8 cellular contexts compared by ENCODE assay signal in genomic region chr11:43579171-43579918, GRCh38.
DNase-seq lines count a peak whose midpoint lies in the region; ATAC-seq and TF ChIP-seq lines count a peak whose summit lies in the region.

No MANE protein-coding gene starts in this region.

- no peaks in the 10 kb centered on the region for H3K9me3 ChIP-seq in esophagus squamous epithelium
- H3K9me3 ChIP-seq in neural progenitor cell (ENCODE audit: low read depth): no peaks in the 10 kb centered on the region

- CTCF ChIA-PET in WTC11 (lab: Charles Lee): interaction anchor here (0.6 to 9.4 kb wide), 7 partner anchors 11 to 272 kb away, joined by 3 to 302 read pairs (median 4); no protein-coding TSS in a partner anchor

- POLR2A ChIA-PET in WTC11 (lab: Charles Lee): interaction anchor here (0.6 to 1.1 kb wide), 3 partner anchors 60 to 363 kb away, joined by 3 to 4 read pairs (median 3); partner anchors contain the start of gene HSD17B12

- H3K27ac ChIP-seq in esophagus squamous epithelium (no peak overlapping the region), neural progenitor cell (no peak overlapping the region)

- H2AFZ ChIP-seq in neural progenitor cell (replicated peaks): peak overlapping the region; percentile 6

- DNase-seq in NCI-H524 (lab: John Stamatoyannopoulos, UW): peak; percentile 13 to 44
- no peak for DNase-seq in NCI-H524 treated with DMSO at 0.1 percent for 48 hours (lab: John Stamatoyannopoulos, UW)
- peak; percentile 74 for DNase-seq in WTC11 (ENCODE audit: low spot score)
- DNase-seq in esophagus squamous epithelium (lab: John Stamatoyannopoulos, UW): no peak
- DNase-seq in neural progenitor cell (ENCODE audit: low spot score): peak; percentile 79
- no peak for DNase-seq in GOT3 (lab: John Stamatoyannopoulos, UW)

- H3K4me1 Mint-ChIP-seq in WTC11 (peaks cover 55% of the 10 kb centered on the region), neural progenitor cell (peaks cover 62% of the 10 kb centered on the region)

- no peak overlapping the region for H3K9ac ChIP-seq in neural progenitor cell

- no peak for TF ChIP-seq RAD21 in Ishikawa (IDR thresholded peaks at IDR 0.05; ENCODE audit: low read depth)

- peaks cover 16 to 100% (median 66%) of the 10 kb centered on the region in 4 donors for H3K27me3 ChIP-seq in esophagus squamous epithelium
- peaks cover 100% of the 10 kb centered on the region for H3K27me3 ChIP-seq in neural progenitor cell

- H4K20me1 ChIP-seq in neural progenitor cell (ENCODE audit: low read depth): peaks cover 75% of the 10 kb centered on the region

- ATAC-seq in WTC11 (peak; percentile 19), HG03095 (IDR thresholded peaks at IDR 0.05; ENCODE audit: unreplicated experiment) (no peak)

- no peaks in the 10 kb centered on the region for H3K9me3 Mint-ChIP-seq in WTC11
- no peaks in the 10 kb centered on the region for H3K9me3 Mint-ChIP-seq in neural progenitor cell

- TF ChIP-seq POLR2A in esophagus squamous epithelium (IDR thresholded peaks at IDR 0.05): no peak

- H3K27me3 Mint-ChIP-seq in WTC11 (ENCODE audit: low read depth) (peaks cover 99% of the 10 kb centered on the region), neural progenitor cell (ENCODE audit: insufficient read depth, low read depth) (peaks cover 91% of the 10 kb centered on the region)

- peak overlapping the region; percentile 88 for H3K4me2 ChIP-seq in neural progenitor cell

- H3K79me2 ChIP-seq in neural progenitor cell (ENCODE audit: low read depth): no peaks in the 10 kb centered on the region

- H3F3A ChIP-seq in neural progenitor cell (ENCODE audit: low read depth): peaks cover 21% of the 10 kb centered on the region

- H3K27ac Mint-ChIP-seq in WTC11 (no peak overlapping the region), neural progenitor cell (no peak overlapping the region)

- intact Hi-C loops in esophagus squamous epithelium (cut with DNase I): no loop called here

- H3K36me3 ChIP-seq in esophagus squamous epithelium: no peaks in the 10 kb centered on the region
- no peaks in the 10 kb centered on the region for H3K36me3 ChIP-seq in neural progenitor cell

- H3K36me3 Mint-ChIP-seq in WTC11 (no peaks in the 10 kb centered on the region), neural progenitor cell (no peaks in the 10 kb centered on the region)

- TF ChIP-seq EP300 in Ishikawa (IDR thresholded peaks at IDR 0.05; ENCODE audit: borderline replicate concordance): no peak

- TF ChIP-seq CTCF in WTC11 (IDR thresholded peaks at IDR 0.05) (no peak), esophagus squamous epithelium (IDR thresholded peaks at IDR 0.05) (peak in 2 of 6 experiments; percentile 10 to 12), neural progenitor cell (IDR thresholded peaks at IDR 0.05) (peak; percentile 52)

- H3K4me1 ChIP-seq in esophagus squamous epithelium (peaks cover 28 to 72% (median 42%) of the 10 kb centered on the region in 3 donors), neural progenitor cell (peaks cover 32% of the 10 kb centered on the region)

- WGBS in esophagus squamous epithelium, 2 donors: 0 to 1% methylated on average over 18 to 32 of the region's 83 CpGs

- peak overlapping the region; percentile 86 for H3K4me3 Mint-ChIP-seq in WTC11
- peak overlapping the region; percentile 86 for H3K4me3 Mint-ChIP-seq in neural progenitor cell

- H3K4me3 ChIP-seq in esophagus squamous epithelium (peak overlapping the region; percentile 20 to 67 (median 43)), neural progenitor cell (peak overlapping the region; percentile 57)

TF ChIP-seq in Ishikawa, 13 proteins besides CTCF, POLR2A, EP300 and RAD21:
- no peak for TF ChIP-seq USF1 (IDR thresholded peaks at IDR 0.05)
- peak; percentile 39; the same call in 1 of the 2 replicates for TF ChIP-seq ZBTB7A (IDR thresholded peaks at IDR 0.05; ENCODE audit: low read depth)
TF ChIP-seq in Ishikawa: peak in this region for 1.

TF ChIP-seq in WTC11, 78 proteins besides CTCF, POLR2A, EP300 and RAD21:
- peak; percentile 63; the same call in 1 of the 2 replicates for TF ChIP-seq HMGXB4 (CRISPR knock-in tag; IDR thresholded peaks at IDR 0.05)
- TF ChIP-seq JUN (CRISPR knock-in tag; IDR thresholded peaks at IDR 0.05): no peak
- peak; percentile 26; the same call in 1 of the 2 replicates for TF ChIP-seq E2F5 (CRISPR knock-in tag; IDR thresholded peaks at IDR 0.05)
- no peak for TF ChIP-seq ZSCAN18 (CRISPR knock-in tag; IDR thresholded peaks at IDR 0.05)
- TF ChIP-seq ZNF138 (CRISPR knock-in tag; conservative IDR thresholded peaks at IDR 0.05): no peak
- TF ChIP-seq FOXP4 (CRISPR knock-in tag; IDR thresholded peaks at IDR 0.05): no peak
- TF ChIP-seq ZNF263 (CRISPR knock-in tag; IDR thresholded peaks at IDR 0.05; ENCODE audit: low read depth): no peak

Comparison
In these comparisons a context has a peak if more than half of its experiments do, and no peak if none do; other contexts are left out.
1. DNase-seq: peak in NCI-H524 (2 of 2), WTC11 (single experiment) and neural progenitor cell (single experiment); none in NCI-H524 treated with DMSO at 0.1 percent for 48 hours (single experiment), esophagus squamous epithelium (single experiment) and GOT3 (single experiment).